9 cellular contexts compared by ENCODE assay signal in genomic region chr9:128703616-128704355, GRCh38. TPM values are rescaled to one million over a fixed set of nuclear protein-coding genes. Genes with fewer than 3 reads are reported as not detected.
DNase-seq lines count a peak whose midpoint lies in the region; ATAC-seq and TF ChIP-seq lines count a peak whose summit lies in the region.
"Had no signal": no experiment of that assay in that cellular context is flagged by ENCODE, and none has a peak within 500 bp of the region (broad histone marks: within the 10 kb centered on the region; RNA-seq: fewer than 3 reads in every experiment).

No MANE protein-coding gene starts in this region.

- H3K9me3 ChIP-seq in right atrium auricular region (no peaks in the 10 kb centered on the region), tibial artery (no peaks in the 10 kb centered on the region)
- H3K9me3 ChIP-seq: Caco-2 had no signal

- no peaks in the 10 kb centered on the region for H3K36me3 Mint-ChIP-seq in activated T-cell treated with anti-CD3 and anti-CD28 coated beads, Interleukin-2, amount 50 U/mL, for 4 hours (ENCODE audit: insufficient read depth)

- DNase-seq in activated T-cell treated with anti-CD3 and anti-CD28 coated beads, Interleukin-2, amount 50 U/mL, for 4 hours = no peak
- no peak for DNase-seq in activated T-cell treated with anti-CD3 and anti-CD28 coated beads, Interleukin-2, amount 50 U/mL, for 1 hour
- DNase-seq in right atrium auricular region (ENCODE audit: low spot score) (peak; percentile 70), tibial artery (peak in 1 of 2 donors; percentile 72), GM20000 (ENCODE audit: low spot score) (no peak)
- DNase-seq: hypothalamus, MV-4-11 had no signal

- H3K27me3 ChIP-seq in right atrium auricular region (no peaks in the 10 kb centered on the region), tibial artery (no peaks in the 10 kb centered on the region)

- TF ChIP-seq CTCF in right atrium auricular region (IDR thresholded peaks at IDR 0.05) (no peak), tibial artery (IDR thresholded peaks at IDR 0.05) (no peak), GM20000 (IDR thresholded peaks at IDR 0.05; ENCODE audit: extremely low read depth, missing control alignments) (no peak)

- no peaks in the 10 kb centered on the region for H3K27me3 Mint-ChIP-seq in activated T-cell treated with anti-CD3 and anti-CD28 coated beads, Interleukin-2, amount 50 U/mL, for 4 hours (ENCODE audit: low read depth)

- H3K4me3 ChIP-seq in right atrium auricular region = peak overlapping the region; percentile 69 to 78
- peak overlapping the region; percentile 72 for H3K4me3 ChIP-seq in tibial artery

- no peaks in the 10 kb centered on the region for H3K9me3 Mint-ChIP-seq in activated T-cell treated with anti-CD3 and anti-CD28 coated beads, Interleukin-2, amount 50 U/mL, for 4 hours

- peaks cover 7% of the 10 kb centered on the region for H3K4me1 Mint-ChIP-seq in activated T-cell treated with anti-CD3 and anti-CD28 coated beads, Interleukin-2, amount 50 U/mL, for 4 hours (ENCODE audit: low read depth)

- H3K36me3 ChIP-seq in right atrium auricular region = no peaks in the 10 kb centered on the region
- no peaks in the 10 kb centered on the region for H3K36me3 ChIP-seq in tibial artery

- H3K4me1 ChIP-seq in right atrium auricular region = peaks cover 0 to 12% of the 10 kb centered on the region in 2 donors
- H3K4me1 ChIP-seq in tibial artery = peaks cover 0 to 13% (median 8%) of the 10 kb centered on the region in 4 donors
- H3K4me1 ChIP-seq: Caco-2 had no signal

- ATAC-seq in activated T-cell treated with anti-CD3 and anti-CD28 coated beads, Interleukin-2, amount 50 U/mL, for 4 hours = no peak
- no peak for ATAC-seq in HG03095 (IDR thresholded peaks at IDR 0.05; ENCODE audit: unreplicated experiment)

- H3K4me3 Mint-ChIP-seq in activated T-cell treated with anti-CD3 and anti-CD28 coated beads, Interleukin-2, amount 50 U/mL, for 4 hours = peak overlapping the region; percentile 74

- H3K27ac ChIP-seq in right atrium auricular region (peak overlapping the region; percentile 78 to 81), tibial artery (peak overlapping the region; percentile 70 to 80)

- intact Hi-C loops in tibial artery (cut with DNase I; ENCODE audit: low total_unique reads) = no loop called here

RNA-seq across cellular contexts. Expression of gene PKN3, which starts 1.5 kb away (rescaled TPM):
- 10 to 100 TPM in 1 of 3 donors, 1 to 10 TPM in 2; 5.5 to 10.1 (median 8.1) TPM for total RNA-seq in activated T-cell treated with anti-CD3 and anti-CD28 coated beads, Interleukin-2, amount 50 U/mL, for 4 hours
- 1 to 10 TPM; 4.5 to 8.6 TPM for total RNA-seq in right atrium auricular region

RNA-seq across cellular contexts. Expression of gene SET, which starts 14.8 kb away (rescaled TPM):
- total RNA-seq in activated T-cell treated with anti-CD3 and anti-CD28 coated beads, Interleukin-2, amount 50 U/mL, for 4 hours = 100 to 1,000 TPM; 761 to 865 (median 792) TPM
- total RNA-seq in right atrium auricular region = 100 to 1,000 TPM; 104 to 125 TPM

RNA-seq across cellular contexts. Expression of gene ZDHHC12, which starts 20.1 kb away (rescaled TPM):
- total RNA-seq in activated T-cell treated with anti-CD3 and anti-CD28 coated beads, Interleukin-2, amount 50 U/mL, for 4 hours = 10 to 100 TPM; 41.7 to 44.9 (median 43.3) TPM
- total RNA-seq in right atrium auricular region = 10 to 100 TPM; 22.8 to 24.4 TPM

RNA-seq across cellular contexts. Expression of gene DYNC2I2, which starts 47.1 kb away (rescaled TPM):
- 10 to 100 TPM; 27.4 to 37.4 (median 32.0) TPM for total RNA-seq in activated T-cell treated with anti-CD3 and anti-CD28 coated beads, Interleukin-2, amount 50 U/mL, for 4 hours
- 10 to 100 TPM; 23.1 to 33.1 TPM for total RNA-seq in right atrium auricular region

Comparison
In these comparisons a context has a peak if more than half of its experiments do, and no peak if none do; other contexts are left out.
1. RNA of gene SET, which starts 14.8 kb away (total RNA-seq): 761 to 865 TPM in activated T-cell treated with anti-CD3 and anti-CD28 coated beads, Interleukin-2, amount 50 U/mL, for 4 hours; 104 to 125 TPM in right atrium auricular region; every median in the first group is over 4 times any median in the second.